Comparison of ENCODE assay signal across 35 cellular contexts in genomic region chr19:43631491-43631890, GRCh38.
"Had no signal": no experiment of that assay in that cellular context is flagged by ENCODE, and none has a peak within 500 bp of the region (broad histone marks: within the 10 kb centered on the region; RNA-seq: fewer than 3 reads in every experiment).

No MANE protein-coding gene starts in this region.

- H3K9me3 ChIP-seq: MG63 had no signal

- DNase-seq: Karpas-422, Kasumi-1, MG63, MM.1S, MV-4-11, NCI-H1048, NCI-H1092, NCI-H1092 treated with DMSO at 0.1 percent for 48 hours, NCI-H1105, NCI-H1105 treated with DMSO at 0.1 percent for 48 hours, NCI-H1417, NCI-H1417 treated with DMSO at 0.1 percent for 48 hours, NCI-H1436, NCI-H1436 treated with DMSO at 0.1 percent for 48 hours, NCI-H146, NCI-H1694, NCI-H1694 treated with DMSO at 0.1 percent for 48 hours, NCI-H187, NCI-H187 treated with DMSO at 0.1 percent for 48 hours, NCI-H1930, NCI-H2029, NCI-H2029 treated with DMSO at 0.1 percent for 48 hours, NCI-H2081, NCI-H2081 treated with DMSO at 0.1 percent for 48 hours, NCI-H2107, NCI-H2171, NCI-H2171 treated with DMSO at 0.1 percent for 48 hours, NCI-H2227 treated with DMSO at 0.1 percent for 48 hours, NCI-H226, NCI-H345, NCI-H446, NCI-H446 treated with DMSO at 0.1 percent for 48 hours, NCI-H510A, NCI-H510A treated with DMSO at 0.1 percent for 48 hours, NCI-H524 had no signal

- H3K4me3 ChIP-seq: MG63 had no signal

- H3K36me3 ChIP-seq: MG63 had no signal
